12 cellular contexts compared by ENCODE assay signal in genomic region chr18:9642799-9643445, GRCh38. TPM values are rescaled to one million over a fixed set of nuclear protein-coding genes. Genes with fewer than 3 reads are reported as not detected.
DNase-seq lines count a peak whose midpoint lies in the region; ATAC-seq and TF ChIP-seq lines count a peak whose summit lies in the region.
"Had no signal": no experiment of that assay in that cellular context is flagged by ENCODE, and none has a peak within 500 bp of the region (broad histone marks: within the 10 kb centered on the region; RNA-seq: fewer than 3 reads in every experiment).

No MANE protein-coding gene starts in this region.

- peak overlapping the region; percentile 18 for H3K9ac ChIP-seq in endodermal cell (ENCODE audit: extremely low read depth, low read length, poor library complexity, severe bottlenecking)

- DNase-seq in AG10803 (ENCODE audit: low read depth), result peak; percentile 42
- DNase-seq in M059J (ENCODE audit: low read depth), result peak; percentile 85
- peak; percentile 65 for DNase-seq in endodermal cell
- DNase-seq in stimulated activated CD8-positive, alpha-beta memory T cell treated with anti-CD3 and anti-CD28 coated beads, Interleukin-4, amount 100 ng/mL, for 48 hours, result no peak
- DNase-seq in occipital lobe (lab: John Stamatoyannopoulos, UW), result no peak
- DNase-seq in NCI-H510A treated with DMSO at 0.1 percent for 48 hours (lab: John Stamatoyannopoulos, UW), result no peak
- DNase-seq: NCI-H1930, ovary had no signal

- H3K36me3 ChIP-seq in endodermal cell (ENCODE audit: control insufficient read depth, insufficient read depth, low read length) (no peaks in the 10 kb centered on the region), mesodermal cell (ENCODE audit: control insufficient read depth, insufficient read depth, low read length) (no peaks in the 10 kb centered on the region)
- H3K36me3 ChIP-seq: ovary had no signal

- WGBS in endodermal cell (ENCODE audit: insufficient coverage in 1 of 2, insufficient read length in 1 of 2), 2 experiments, result 77 to 85% methylated on average over 5 to 9 of the region's 9 CpGs
- 90 to 92% methylated on average over 2 to 4 of the region's 9 CpGs for WGBS in mesodermal cell (ENCODE audit: insufficient coverage in 2 of 2), 2 experiments

- H3K9me3 Mint-ChIP-seq in endodermal cell, result no peaks in the 10 kb centered on the region

- ATAC-seq in HG02973 (IDR thresholded peaks at IDR 0.05; ENCODE audit: unreplicated experiment), result no peak

- H3K27ac Mint-ChIP-seq in endodermal cell, result peak overlapping the region; percentile 93

- H3K27ac ChIP-seq in endodermal cell (ENCODE audit: low read depth, low read length) (peak overlapping the region; percentile 97), mesodermal cell (ENCODE audit: low read depth, low read length, severe bottlenecking) (peak overlapping the region; percentile 99)
- H3K27ac ChIP-seq: ovary, VCaP had no signal

- H3K4me1 Mint-ChIP-seq in endodermal cell, result peaks cover 8% of the 10 kb centered on the region

- H3K4me3 Mint-ChIP-seq in endodermal cell, result no peak overlapping the region

- H3K27me3 Mint-ChIP-seq in endodermal cell (ENCODE audit: insufficient read depth), result no peaks in the 10 kb centered on the region

- H3K9me3 ChIP-seq in endodermal cell (ENCODE audit: control insufficient read depth, low read length) (no peaks in the 10 kb centered on the region), mesodermal cell (ENCODE audit: control insufficient read depth, low read length) (no peaks in the 10 kb centered on the region)
- H3K9me3 ChIP-seq: ovary had no signal

- H3K4me1 ChIP-seq in endodermal cell (ENCODE audit: control insufficient read depth, insufficient read depth, low read length) (no peaks in the 10 kb centered on the region), mesodermal cell (ENCODE audit: control insufficient read depth, insufficient read depth, low read length, poor library complexity, severe bottlenecking) (peaks cover 12% of the 10 kb centered on the region)

- TF ChIP-seq CTCF in AG10803 (conservative IDR thresholded peaks at IDR 0.05; ENCODE audit: low read length), result no peak
- TF ChIP-seq CTCF in endodermal cell (conservative IDR thresholded peaks at IDR 0.05), result no peak

- H3K36me3 Mint-ChIP-seq in endodermal cell (ENCODE audit: low read depth), result no peaks in the 10 kb centered on the region

- no peaks in the 10 kb centered on the region for H3K27me3 ChIP-seq in endodermal cell (ENCODE audit: control insufficient read depth, insufficient read depth, low read length, poor library complexity, severe bottlenecking)
- H3K27me3 ChIP-seq: ovary had no signal

- H3K4me3 ChIP-seq in AG10803 (ENCODE audit: low read length), result no peak overlapping the region
- H3K4me3 ChIP-seq in endodermal cell (ENCODE audit: low read length), result no peak overlapping the region
- H3K4me3 ChIP-seq in mesodermal cell (ENCODE audit: extremely low read depth, insufficient read depth, low read length, poor library complexity, severe bottlenecking), result no peak overlapping the region
- H3K4me3 ChIP-seq: coronary artery, ovary had no signal

RNA-seq across cellular contexts. Expression of gene PPP4R1, which starts 28.6 kb away (rescaled TPM):
- 82.5 and 86.4 TPM in 2 replicates for total RNA-seq in M059J (2014; rRNA removed; shearing (Covaris generic))
- 100 to 1,000 TPM in 1 of 2 donors, 10 to 100 TPM in 1; 85.8 to 116 TPM for total RNA-seq in endodermal cell
- 84.2 TPM for polyA plus RNA-seq in endodermal cell (2013, experiment 1 of 2)
- polyA plus RNA-seq in endodermal cell (2013, experiment 2 of 2), result 85.3 TPM
- 60.6 TPM for polyA plus RNA-seq in mesodermal cell (2013, experiment 1 of 2)
- polyA plus RNA-seq in mesodermal cell (2013, experiment 2 of 2), result 61.0 TPM
- 149 TPM for total RNA-seq in occipital lobe

Comparison
In these comparisons a context has a peak if more than half of its experiments do, and no peak if none do; other contexts are left out.
1. DNase-seq: peak in AG10803 (single experiment), M059J (single experiment) and endodermal cell (single experiment); none in stimulated activated CD8-positive, alpha-beta memory T cell treated with anti-CD3 and anti-CD28 coated beads, Interleukin-4, amount 100 ng/mL, for 48 hours (single experiment), occipital lobe (single experiment) and NCI-H510A treated with DMSO at 0.1 percent for 48 hours (single experiment).